7 cellular contexts compared by ENCODE assay signal in the genomic region with DNA sequence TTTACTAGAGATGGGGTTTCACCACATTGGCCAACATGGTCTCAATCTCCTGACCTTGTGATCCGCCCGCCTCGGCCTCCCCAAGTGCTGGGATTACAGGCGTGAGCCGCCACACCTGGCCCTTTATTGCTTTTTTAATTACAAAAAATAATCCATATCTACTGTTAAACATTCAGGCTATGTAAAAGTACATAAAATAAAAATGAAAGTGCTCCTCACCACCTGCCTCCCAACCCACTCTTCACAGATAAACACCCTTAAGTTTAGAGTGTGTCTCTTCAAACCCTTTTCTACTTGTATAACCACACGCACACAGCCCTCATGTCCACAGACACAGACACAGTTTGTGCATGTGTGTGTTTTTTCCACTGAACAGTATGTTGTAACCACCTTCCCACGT. TPM values are rescaled to one million over a fixed set of nuclear protein-coding genes. Genes with fewer than 3 reads are reported as not detected.
"Had no signal": no experiment of that assay in that cellular context is flagged by ENCODE, and none has a peak within 500 bp of the region (broad histone marks: within the 10 kb centered on the region; RNA-seq: fewer than 3 reads in every experiment).

No MANE protein-coding gene starts in this region.

- ATAC-seq: GM12878 had no signal

- FAIRE-seq: G401.6, GM12878, GM12892, GM18507, GM19239 had no signal

- DNase-seq: GDM1, GF-D8 had no signal

- H3K4me3 ChIP-seq: GM12878 had no signal

RNA-seq across cellular contexts. Expression of a gene that starts 49.6 kb away (rescaled TPM):
- total RNA-seq: GM12878 had no signal

RNA-seq across cellular contexts. Expression of a gene that starts 50.8 kb away (rescaled TPM):
- total RNA-seq: GM12878 had no signal
